ENCODE assay signal across 8 cellular contexts in genomic region chr17:2214887-2215615, GRCh38.
DNase-seq lines count a peak whose midpoint lies in the region; ATAC-seq and TF ChIP-seq lines count a peak whose summit lies in the region.

No MANE protein-coding gene starts in this region.

- POLR2A ChIA-PET in GM10248 (lab: Yijun Ruan, JAX) = no interaction called here

- H3K27me3 ChIP-seq in CD4-positive, CD25-positive, alpha-beta regulatory T cell (ENCODE audit: control insufficient read depth, insufficient read depth, low read length) = no peaks in the 10 kb centered on the region
- no peaks in the 10 kb centered on the region for H3K27me3 ChIP-seq in OCI-LY3 (ENCODE audit: low read depth, low read length)
- H3K27me3 ChIP-seq in effector memory CD4-positive, alpha-beta T cell (replicated peaks; ENCODE audit: control insufficient read depth, insufficient read depth, low read length, poor library complexity, severe bottlenecking) = no peaks in the 10 kb centered on the region

- peak overlapping the region; percentile 95 to 98 (median 96) for H3K27ac Mint-ChIP-seq in CD4-positive, CD25-positive, alpha-beta regulatory T cell
- H3K27ac Mint-ChIP-seq in natural killer cell treated with Interleukin-12 subunit alpha and Interleukin-12 subunit beta and Interleukin-15 and Interleukin-18, amount 100 ng/mL, for 72 hours = peak overlapping the region; percentile 89 to 91

- DNase-seq in CD4-positive, CD25-positive, alpha-beta regulatory T cell = peak in 2 of 3 donors; percentile 14 to 38
- no peak for DNase-seq in effector memory CD4-positive, alpha-beta T cell
- no peak for DNase-seq in natural killer cell treated with Interleukin-12 subunit alpha and Interleukin-12 subunit beta and Interleukin-15 and Interleukin-18, amount 100 ng/mL, for 72 hours (ENCODE audit: low spot score)
- no peak for DNase-seq in GM10248 (ENCODE audit: extremely low spot score)
- DNase-seq in NCI-H510A treated with DMSO at 0.1 percent for 48 hours (lab: John Stamatoyannopoulos, UW) = no peak
- DNase-seq in COLO829 (ENCODE audit: low spot score) = no peak

- H3K4me3 ChIP-seq in CD4-positive, CD25-positive, alpha-beta regulatory T cell (ENCODE audit: low read depth, low read length) = peak overlapping the region; percentile 62
- peak overlapping the region; percentile 64 for H3K4me3 ChIP-seq in OCI-LY3 (ENCODE audit: low read length)
- H3K4me3 ChIP-seq in effector memory CD4-positive, alpha-beta T cell (ENCODE audit: insufficient read depth, low read depth, low read length, poor library complexity, severe bottlenecking) = peak overlapping the region; percentile 32

- no peaks in the 10 kb centered on the region for H3K79me2 ChIP-seq in OCI-LY3 (ENCODE audit: low read length)

- no peaks in the 10 kb centered on the region for H4K20me1 ChIP-seq in OCI-LY3 (ENCODE audit: insufficient read depth, low read length)

- no peaks in the 10 kb centered on the region for H3K9me3 Mint-ChIP-seq in CD4-positive, CD25-positive, alpha-beta regulatory T cell
- no peaks in the 10 kb centered on the region for H3K9me3 Mint-ChIP-seq in natural killer cell treated with Interleukin-12 subunit alpha and Interleukin-12 subunit beta and Interleukin-15 and Interleukin-18, amount 100 ng/mL, for 72 hours

- CTCF ChIA-PET in GM10248 (lab: Yijun Ruan, JAX) = interaction anchor here (1.0 to 4.4 kb wide), 6 partner anchors 9 to 68 kb away, joined by 3 to 28 read pairs (median 6); no protein-coding TSS in a partner anchor

- peak overlapping the region; percentile 50 to 93 (median 82) for H3K4me3 Mint-ChIP-seq in CD4-positive, CD25-positive, alpha-beta regulatory T cell
- H3K4me3 Mint-ChIP-seq in natural killer cell treated with Interleukin-12 subunit alpha and Interleukin-12 subunit beta and Interleukin-15 and Interleukin-18, amount 100 ng/mL, for 72 hours = peak overlapping the region; percentile 80

- H3K27ac ChIP-seq in CD4-positive, CD25-positive, alpha-beta regulatory T cell (ENCODE audit: insufficient read depth, low read length, poor library complexity, severe bottlenecking) = peak overlapping the region; percentile 91
- H3K27ac ChIP-seq in OCI-LY3 (ENCODE audit: low read length) = peak overlapping the region; percentile 38
- peak overlapping the region; percentile 76 for H3K27ac ChIP-seq in effector memory CD4-positive, alpha-beta T cell (ENCODE audit: insufficient read depth, low read length, poor library complexity, severe bottlenecking)

- peaks cover 35% of the 10 kb centered on the region for H3K4me1 ChIP-seq in CD4-positive, CD25-positive, alpha-beta regulatory T cell (ENCODE audit: control insufficient read depth, insufficient read depth, low read length, poor library complexity, severe bottlenecking)
- peaks cover 15% of the 10 kb centered on the region for H3K4me1 ChIP-seq in OCI-LY3 (ENCODE audit: low read length)
- peaks cover 26% of the 10 kb centered on the region for H3K4me1 ChIP-seq in effector memory CD4-positive, alpha-beta T cell (ENCODE audit: control insufficient read depth, insufficient read depth, low read length, poor library complexity, severe bottlenecking)

- TF ChIP-seq CTCF in OCI-LY3 (IDR thresholded peaks at IDR 0.05; ENCODE audit: low read depth, low read length) (no peak), GM10248 (IDR thresholded peaks at IDR 0.05; ENCODE audit: control extremely low read depth, extremely low read depth, low read depth, missing control alignments) (no peak)

- no peaks in the 10 kb centered on the region for H3K27me3 Mint-ChIP-seq in CD4-positive, CD25-positive, alpha-beta regulatory T cell
- H3K27me3 Mint-ChIP-seq in natural killer cell treated with Interleukin-12 subunit alpha and Interleukin-12 subunit beta and Interleukin-15 and Interleukin-18, amount 100 ng/mL, for 72 hours = no peaks in the 10 kb centered on the region

- H3K36me3 ChIP-seq in CD4-positive, CD25-positive, alpha-beta regulatory T cell (ENCODE audit: control insufficient read depth, insufficient read depth, low read length) = peaks cover 9% of the 10 kb centered on the region
- no peaks in the 10 kb centered on the region for H3K36me3 ChIP-seq in OCI-LY3 (replicated peaks; ENCODE audit: low read depth, low read length)
- peaks cover 2% of the 10 kb centered on the region for H3K36me3 ChIP-seq in effector memory CD4-positive, alpha-beta T cell (ENCODE audit: control insufficient read depth, insufficient read depth, low read length)

- peaks cover 5 to 57% (median 30%) of the 10 kb centered on the region in 4 donors for H3K4me1 Mint-ChIP-seq in CD4-positive, CD25-positive, alpha-beta regulatory T cell
- peaks cover 34 to 51% of the 10 kb centered on the region in 2 donors for H3K4me1 Mint-ChIP-seq in natural killer cell treated with Interleukin-12 subunit alpha and Interleukin-12 subunit beta and Interleukin-15 and Interleukin-18, amount 100 ng/mL, for 72 hours (ENCODE audit: low read depth in 2 of 2)

- H3K4me2 ChIP-seq in OCI-LY3 (ENCODE audit: low read length) = peak overlapping the region; percentile 94

- no peaks in the 10 kb centered on the region for H3K9me3 ChIP-seq in CD4-positive, CD25-positive, alpha-beta regulatory T cell (ENCODE audit: control insufficient read depth in 2 of 2, low read length in 2 of 2)
- H3K9me3 ChIP-seq in OCI-LY3 (ENCODE audit: insufficient read depth, low read length) = no peaks in the 10 kb centered on the region
- no peaks in the 10 kb centered on the region for H3K9me3 ChIP-seq in effector memory CD4-positive, alpha-beta T cell (ENCODE audit: control insufficient read depth, low read length)

- H3K9ac ChIP-seq in OCI-LY3 (ENCODE audit: low read length) = peak overlapping the region; percentile 22; the same call in 1 of the 2 replicates

- H2AFZ ChIP-seq in OCI-LY3 (ENCODE audit: low read depth, low read length) = no peak overlapping the region

- H3K36me3 Mint-ChIP-seq in CD4-positive, CD25-positive, alpha-beta regulatory T cell = peaks cover 17% of the 10 kb centered on the region
- H3K36me3 Mint-ChIP-seq in natural killer cell treated with Interleukin-12 subunit alpha and Interleukin-12 subunit beta and Interleukin-15 and Interleukin-18, amount 100 ng/mL, for 72 hours = peaks cover 9% of the 10 kb centered on the region

- no peak for ATAC-seq in CD4-positive, CD25-positive, alpha-beta regulatory T cell (ENCODE audit: low read depth in 2 of 2)
- ATAC-seq in natural killer cell treated with Interleukin-12 subunit alpha and Interleukin-12 subunit beta and Interleukin-15 and Interleukin-18, amount 100 ng/mL, for 72 hours = no peak
- no peak for ATAC-seq in GM21367 (IDR thresholded peaks at IDR 0.05; ENCODE audit: unreplicated experiment)

Comparison
In these comparisons a context has a peak if more than half of its experiments do, and no peak if none do; other contexts are left out.
1. DNase-seq: peak in CD4-positive, CD25-positive, alpha-beta regulatory T cell (2 of 3); none in effector memory CD4-positive, alpha-beta T cell (0 of 3), natural killer cell treated with Interleukin-12 subunit alpha and Interleukin-12 subunit beta and Interleukin-15 and Interleukin-18, amount 100 ng/mL, for 72 hours (single experiment), GM10248 (single experiment), NCI-H510A treated with DMSO at 0.1 percent for 48 hours (single experiment) and COLO829 (single experiment).
2. H3K27ac ChIP-seq: peak in every context shown above with its lines; median percentile 91 in CD4-positive, CD25-positive, alpha-beta regulatory T cell; 76 in effector memory CD4-positive, alpha-beta T cell; 38 in OCI-LY3.
3. Peak in every context shown above with its lines, with median percentiles within 50 percentile points of each other: H3K4me3 ChIP-seq.